In genomic region chr3:113151475-113152031, GRCh38 we compare ENCODE assay signal across 11 cellular contexts. TPM values are rescaled to one million over a fixed set of nuclear protein-coding genes. Genes with fewer than 3 reads are reported as not detected.
A peak's percentile ranks its signal among the peaks of the same experiment; 100 is the strongest.
DNase-seq lines count a peak whose midpoint lies in the region; ATAC-seq and TF ChIP-seq lines count a peak whose summit lies in the region.
"Had no signal": no experiment of that assay in that cellular context is flagged by ENCODE, and none has a peak within 500 bp of the region (broad histone marks: within the 10 kb centered on the region; RNA-seq: fewer than 3 reads in every experiment).

No MANE protein-coding gene starts in this region.

- no peaks in the 10 kb centered on the region for H3K4me1 ChIP-seq in fibroblast of lung (ENCODE audit: control insufficient read depth, extremely low read depth, insufficient read depth, low read length)

- no peaks in the 10 kb centered on the region for H3K36me3 ChIP-seq in fibroblast of lung (ENCODE audit: control insufficient read depth, insufficient read depth, low read length)
- H3K36me3 ChIP-seq: BE2C had no signal

- no peaks in the 10 kb centered on the region for H3K79me2 ChIP-seq in fibroblast of lung (ENCODE audit: control insufficient read depth, insufficient read depth, low read length)

- H3K9ac ChIP-seq in fibroblast of lung (ENCODE audit: insufficient read depth, low read length): no peak overlapping the region

- no peak overlapping the region for H3K4me3 Mint-ChIP-seq in glutamatergic neuron (ENCODE audit: unreplicated experiment)

- TF ChIP-seq CTCF in fibroblast of lung (conservative IDR thresholded peaks at IDR 0.05 in 1 of 2, IDR thresholded peaks at IDR 0.05 in 1 of 2; ENCODE audit: low read depth in 1 of 2, low read length in 2 of 2): no peak
- no peak for TF ChIP-seq CTCF in glutamatergic neuron (IDR thresholded peaks at IDR 0.05; ENCODE audit: partially characterized antibody, unreplicated experiment)

- intact Hi-C loops in posterior vena cava (cut with DNase I): loop anchor here in 1 of 2 donors (10.0 kb wide), 1 partner anchor 63 kb away; the partner anchor contains the start of gene BOC

- no peaks in the 10 kb centered on the region for H3K36me3 Mint-ChIP-seq in glutamatergic neuron (ENCODE audit: unreplicated experiment)

- no peaks in the 10 kb centered on the region for H3K27me3 Mint-ChIP-seq in glutamatergic neuron (ENCODE audit: unreplicated experiment)

- H2AFZ ChIP-seq in fibroblast of lung (ENCODE audit: low read length): no peak overlapping the region

- no peaks in the 10 kb centered on the region for H3K9me3 Mint-ChIP-seq in glutamatergic neuron (ENCODE audit: unreplicated experiment)

- ATAC-seq in HG03571 (IDR thresholded peaks at IDR 0.05; ENCODE audit: unreplicated experiment): no peak
- ATAC-seq: GM12878 had no signal

- H3K4me2 ChIP-seq in fibroblast of lung (ENCODE audit: extremely low read depth, insufficient read depth, low read length): no peak overlapping the region

- H3K27me3 ChIP-seq in fibroblast of lung (ENCODE audit: control insufficient read depth, insufficient read depth, low read length): no peaks in the 10 kb centered on the region
- H3K27me3 ChIP-seq: BE2C had no signal

- no peaks in the 10 kb centered on the region for H3K9me3 ChIP-seq in fibroblast of lung (ENCODE audit: control insufficient read depth, insufficient read depth, low read depth, low read length)
- H3K9me3 ChIP-seq: BE2C had no signal

- H3K4me3 ChIP-seq in fibroblast of lung (replicated peaks in 1 of 4; ENCODE audit: control extremely low read depth in 1 of 4, insufficient read depth in 1 of 4, low read depth in 3 of 4, low read length in 4 of 4): no peak overlapping the region
- H3K4me3 ChIP-seq: GM12878 had no signal

- DNase-seq in DMS153 treated with DMSO at 0.1 percent for 48 hours (lab: John Stamatoyannopoulos, UW; ENCODE audit: unreplicated experiment) (peak; percentile 69), NCI-H2196 (lab: John Stamatoyannopoulos, UW; ENCODE audit: unreplicated experiment) (peak; percentile 24), fibroblast of lung (ENCODE audit: low read depth in 2 of 2) (peak; percentile 43 to 74), posterior vena cava (ENCODE audit: low spot score) (peak; percentile 83), GM19240 (ENCODE audit: insufficient read length, low spot score) (no peak), glutamatergic neuron (no peak), RPMI8226 (no peak)
- DNase-seq: BE2C, GOT3 had no signal

- peaks cover 8% of the 10 kb centered on the region for H3K4me1 Mint-ChIP-seq in glutamatergic neuron (ENCODE audit: low read depth, unreplicated experiment)

- H3K27ac ChIP-seq in fibroblast of lung (ENCODE audit: insufficient read depth, low read length): no peak overlapping the region

- no peak overlapping the region for H3K27ac Mint-ChIP-seq in glutamatergic neuron (ENCODE audit: unreplicated experiment)

- H4K20me1 ChIP-seq in fibroblast of lung (ENCODE audit: control insufficient read depth, extremely low read depth, insufficient read depth, low read length): no peaks in the 10 kb centered on the region

RNA-seq across cellular contexts. Expression of gene BOC, which starts 59.8 kb away (rescaled TPM):
- total RNA-seq in fibroblast of lung (2.1 and 3.9 TPM in 2 replicates), posterior vena cava (10 to 100 TPM; 51.6 to 86.8 TPM), glutamatergic neuron (ENCODE audit: unreplicated experiment) (32.9 TPM)
- 4.2 and 4.7 TPM in 2 replicates for polyA plus RNA-seq in fibroblast of lung
- polyA plus RNA-seq in fibroblast of lung (2012): 5.2 and 5.7 TPM in 2 replicates
- polyA minus RNA-seq in fibroblast of lung (ENCODE audit: low replicate concordance): 4.6 and 22.9 TPM in 2 replicates
- total RNA-seq: GM12878 had no signal

Comparison
In these comparisons a context has a peak if more than half of its experiments do, and no peak if none do; other contexts are left out.
1. DNase-seq: peak in DMS153 treated with DMSO at 0.1 percent for 48 hours (single experiment), NCI-H2196 (single experiment), fibroblast of lung (2 of 2) and posterior vena cava (single experiment); none in GM19240 (single experiment), glutamatergic neuron (single experiment) and RPMI8226 (single experiment).